ENCODE assay signal across 9 cellular contexts in the genomic region with DNA sequence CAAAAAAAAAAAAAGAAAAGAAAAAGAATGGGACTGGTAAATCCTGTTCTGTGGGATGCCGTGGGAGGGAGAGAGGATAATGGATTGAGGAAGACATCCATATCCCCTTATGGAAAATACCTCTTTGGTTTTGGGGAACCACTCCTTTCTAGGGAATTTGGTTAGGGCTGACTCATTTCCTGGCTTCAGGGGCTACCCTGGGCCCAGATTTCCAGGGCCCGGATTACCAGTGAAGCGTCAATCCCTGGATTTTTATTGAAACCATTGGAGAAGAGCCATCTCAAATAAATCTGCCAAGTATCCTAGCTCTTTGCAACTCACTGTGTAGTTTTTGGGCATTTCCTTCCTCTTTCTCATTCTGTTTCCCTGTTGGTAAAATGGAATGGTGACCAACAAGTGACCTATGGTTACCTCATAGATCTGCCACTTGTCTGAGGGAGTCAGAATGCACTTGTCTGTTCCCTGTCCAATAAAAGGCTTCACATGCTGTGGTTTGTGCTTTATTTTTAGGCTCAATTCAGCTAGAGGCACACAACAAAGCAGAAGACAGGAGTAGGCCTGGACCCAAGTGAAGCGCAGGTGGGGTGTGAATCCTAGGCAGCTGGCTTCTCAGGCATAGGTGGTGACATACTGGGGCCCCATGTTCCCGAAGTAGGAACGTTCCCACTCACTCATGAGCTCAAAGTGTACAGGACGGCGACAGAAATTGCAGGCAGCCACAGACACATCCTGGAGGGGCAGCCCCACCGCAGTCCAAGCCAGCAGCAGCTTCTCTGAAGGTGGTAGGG. TPM values are rescaled to one million over a fixed set of nuclear protein-coding genes. Genes with fewer than 3 reads are reported as not detected.
DNase-seq lines count a peak whose midpoint lies in the region; ATAC-seq and TF ChIP-seq lines count a peak whose summit lies in the region.
"Had no signal": no experiment of that assay in that cellular context is flagged by ENCODE, and none has a peak within 500 bp of the region (broad histone marks: within the 10 kb centered on the region; RNA-seq: fewer than 3 reads in every experiment).

No MANE protein-coding gene starts in this region.

- POLR2A ChIA-PET in A673 (lab: Charles Lee; ENCODE audit: low non-redundant PET): no interaction called here

- H3K36me3 ChIP-seq in A673 (ENCODE audit: insufficient read depth, low read length, poor library complexity, severe bottlenecking) (peaks cover 6% of the 10 kb centered on the region), hepatocyte (replicated peaks; ENCODE audit: insufficient read depth, low read depth) (no peaks in the 10 kb centered on the region), Peyer's patch (peaks cover 0 to 13% (median 0%) of the 10 kb centered on the region in 3 donors)
- peaks cover 11% of the 10 kb centered on the region for H3K36me3 ChIP-seq in effector memory CD4-positive, alpha-beta T cell (ENCODE audit: control insufficient read depth, insufficient read depth, low read length)

- DNase-seq in A673 (ENCODE audit: low spot score) (peak; percentile 4), H4 (ENCODE audit: low spot score) (peak; percentile 6), hepatocyte (ENCODE audit: low spot score) (no peak), Peyer's patch (no peak)
- no peak for DNase-seq in effector memory CD4-positive, alpha-beta T cell
- DNase-seq: DMS79 treated with DMSO at 0.1 percent for 48 hours had no signal

- ATAC-seq in GM19324 (IDR thresholded peaks at IDR 0.05; ENCODE audit: low FRiP score, unreplicated experiment) (no peak), HG02588 (IDR thresholded peaks at IDR 0.05; ENCODE audit: unreplicated experiment) (no peak)

- TF ChIP-seq CTCF in A673 (conservative IDR thresholded peaks at IDR 0.05; ENCODE audit: low read depth, low read length): no peak
- TF ChIP-seq CTCF in VCaP (conservative IDR thresholded peaks at IDR 0.05): no peak
- TF ChIP-seq CTCF in hepatocyte (IDR thresholded peaks at IDR 0.05; ENCODE audit: poor library complexity): no peak
- no peak for TF ChIP-seq CTCF in Peyer's patch (IDR thresholded peaks at IDR 0.05)

- BruUV-seq in A673 (replicated peaks; lab: Mats Ljungman, UMichigan): no TSS peak

- H3K4me1 ChIP-seq in A673 (ENCODE audit: insufficient read depth, low read length, poor library complexity, severe bottlenecking): no peaks in the 10 kb centered on the region
- H3K4me1 ChIP-seq in hepatocyte (ENCODE audit: insufficient read depth): peaks cover 10% of the 10 kb centered on the region
- peaks cover 0 to 3% (median 0%) of the 10 kb centered on the region in 4 donors for H3K4me1 ChIP-seq in Peyer's patch
- no peaks in the 10 kb centered on the region for H3K4me1 ChIP-seq in effector memory CD4-positive, alpha-beta T cell (ENCODE audit: control insufficient read depth, insufficient read depth, low read length, poor library complexity, severe bottlenecking)

- no peak overlapping the region for H2AFZ ChIP-seq in hepatocyte

- no peaks in the 10 kb centered on the region for H3K9me2 ChIP-seq in hepatocyte (replicated peaks; ENCODE audit: insufficient read depth)

- no peaks in the 10 kb centered on the region for H3K79me2 ChIP-seq in hepatocyte

- H3K27me3 ChIP-seq in A673 (replicated peaks; ENCODE audit: insufficient read depth, low read depth, low read length, poor library complexity) (no peaks in the 10 kb centered on the region), hepatocyte (no peaks in the 10 kb centered on the region), Peyer's patch (no peaks in the 10 kb centered on the region)
- H3K27me3 ChIP-seq in effector memory CD4-positive, alpha-beta T cell (replicated peaks; ENCODE audit: control insufficient read depth, insufficient read depth, low read length, poor library complexity, severe bottlenecking): no peaks in the 10 kb centered on the region

- intact Hi-C loops in A673 (cut with micrococcal nuclease; ENCODE audit: unreplicated experiment): no loop called here

- WGBS in hepatocyte (ENCODE audit: low lambda C conversion rate, missing lambda C conversion rate): 64% methylated on average over 9 of the region's 9 CpGs

- H3K9me3 ChIP-seq in A673 (ENCODE audit: low read depth, low read length, poor library complexity, severe bottlenecking): no peaks in the 10 kb centered on the region
- no peaks in the 10 kb centered on the region for H3K9me3 ChIP-seq in hepatocyte (ENCODE audit: low read depth)
- no peaks in the 10 kb centered on the region for H3K9me3 ChIP-seq in Peyer's patch
- H3K9me3 ChIP-seq in effector memory CD4-positive, alpha-beta T cell (ENCODE audit: control insufficient read depth, low read length): no peaks in the 10 kb centered on the region

- no peak overlapping the region for H3K27ac ChIP-seq in A673 (ENCODE audit: low read depth, low read length, poor library complexity, severe bottlenecking)
- H3K27ac ChIP-seq in VCaP: peak overlapping the region; percentile 59
- H3K27ac ChIP-seq in hepatocyte: peak overlapping the region; percentile 88
- H3K27ac ChIP-seq in Peyer's patch: no peak overlapping the region
- H3K27ac ChIP-seq in effector memory CD4-positive, alpha-beta T cell (ENCODE audit: insufficient read depth, low read length, poor library complexity, severe bottlenecking): no peak overlapping the region

- H4K20me1 ChIP-seq in hepatocyte (ENCODE audit: insufficient read depth, poor library complexity, severe bottlenecking): no peaks in the 10 kb centered on the region

- H3K4me2 ChIP-seq in hepatocyte: no peak overlapping the region

- no peak for TF ChIP-seq POLR2A in Peyer's patch (IDR thresholded peaks at IDR 0.05)

- CTCF ChIA-PET in A673 (lab: Charles Lee): no interaction called here

- no peak overlapping the region for H3K4me3 ChIP-seq in A673 (ENCODE audit: low read depth, low read length, poor library complexity, severe bottlenecking)
- no peak overlapping the region for H3K4me3 ChIP-seq in hepatocyte
- H3K4me3 ChIP-seq in Peyer's patch: no peak overlapping the region
- H3K4me3 ChIP-seq in effector memory CD4-positive, alpha-beta T cell (ENCODE audit: insufficient read depth, low read depth, low read length, poor library complexity, severe bottlenecking): no peak overlapping the region

RNA-seq across cellular contexts. Expression of gene APEX2, which starts 8.6 kb away (rescaled TPM):
- total RNA-seq in A673 (2021) (23.5 and 27.5 TPM in 2 replicates), hepatocyte (11.5 and 13.8 TPM in 2 replicates), Peyer's patch (10 to 100 TPM; 12.4 to 17.8 (median 15.7) TPM)
- 20.5 and 30.0 TPM in 2 replicates for total RNA-seq in H4 (2014; rRNA removed; shearing (Covaris generic))
- polyA plus RNA-seq in hepatocyte: 19.1 and 19.9 TPM in 2 replicates

RNA-seq across cellular contexts. Expression of gene PFKFB1, which starts 14.8 kb away (rescaled TPM):
- total RNA-seq in A673 (2021) (not detected in 2 replicates), hepatocyte (1.5 and 2.1 TPM in 2 replicates), Peyer's patch (not detected)
- not detected in 2 replicates for total RNA-seq in H4 (2014; rRNA removed; shearing (Covaris generic))
- polyA plus RNA-seq in hepatocyte: 0.59 and 1.4 TPM in 2 replicates

RNA-seq across cellular contexts. Expression of gene ALAS2, which starts 22.0 kb away (rescaled TPM):
- not detected in 2 replicates for total RNA-seq in A673 (2021)
- not detected in 2 replicates for total RNA-seq in H4 (2014; rRNA removed; shearing (Covaris generic))
- total RNA-seq in hepatocyte: 0.36 TPM in 1 of 2 replicates, not detected in the other
- not detected in 2 replicates for polyA plus RNA-seq in hepatocyte
- total RNA-seq in Peyer's patch: not detected

Comparison
In these comparisons a context has a peak if more than half of its experiments do, and no peak if none do; other contexts are left out.
1. DNase-seq: peak in A673 (single experiment) and H4 (single experiment); none in hepatocyte (single experiment), Peyer's patch (0 of 3) and effector memory CD4-positive, alpha-beta T cell (0 of 3).
2. H3K27ac ChIP-seq: peak in VCaP (single experiment) and hepatocyte (single experiment); none in A673 (single experiment), Peyer's patch (0 of 4) and effector memory CD4-positive, alpha-beta T cell (single experiment).